8 cellular contexts compared by ENCODE assay signal in the genomic region with DNA sequence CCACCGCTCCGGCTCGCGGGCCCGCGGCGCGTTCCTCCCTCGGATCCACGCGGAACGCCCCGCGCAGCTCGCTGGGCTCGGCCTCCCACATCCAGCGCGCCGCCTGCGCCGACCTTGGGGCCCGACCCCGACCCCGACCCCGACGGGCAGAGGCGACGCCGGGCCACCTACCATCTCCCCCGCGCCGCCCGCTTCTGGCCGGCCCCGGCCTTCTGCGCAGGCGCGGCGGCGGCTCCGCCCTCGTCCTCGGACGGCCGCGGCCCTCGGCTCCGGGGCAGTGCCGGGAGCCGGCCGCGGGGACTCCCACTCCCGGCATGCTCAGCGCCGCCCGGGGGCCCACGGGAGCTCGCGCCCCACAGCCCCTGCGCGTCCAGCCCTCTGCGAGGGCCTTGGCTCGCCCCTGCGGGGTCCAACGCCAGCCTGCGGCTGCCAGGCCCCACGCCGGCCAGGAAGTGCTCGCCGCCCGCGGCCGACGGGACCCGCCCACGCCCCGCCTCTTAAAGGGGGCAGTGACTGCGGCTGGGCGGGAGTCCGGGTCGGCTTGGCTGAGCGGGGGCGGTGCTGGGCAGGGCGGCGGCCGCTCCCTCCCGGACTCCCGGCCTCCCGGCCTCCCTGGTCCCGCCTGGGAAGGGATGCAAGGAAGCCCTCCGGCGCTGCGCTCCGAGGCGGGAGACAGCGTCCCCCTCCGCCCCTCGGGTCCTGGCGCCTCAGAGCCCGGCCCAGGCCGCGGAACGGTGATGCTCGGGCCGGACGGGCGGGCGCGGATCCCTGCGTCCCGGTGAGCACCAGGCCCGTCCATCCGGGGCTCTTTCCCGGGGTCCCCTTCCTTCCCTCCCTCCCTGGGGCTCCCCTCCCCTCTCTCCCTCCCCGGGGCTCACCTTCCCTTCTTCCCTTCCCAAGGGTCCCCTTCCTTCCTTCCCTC. TPM values are rescaled to one million over a fixed set of nuclear protein-coding genes. Genes with fewer than 3 reads are reported as not detected.
DNase-seq lines count a peak whose midpoint lies in the region; ATAC-seq and TF ChIP-seq lines count a peak whose summit lies in the region.

A gene (minus strand): TSS at position 216 of the 922 bp plus-strand sequence. CDS start 42 bp downstream, at position 174.

- DNase-seq in AG10803 (ENCODE audit: low read depth) = peak; percentile 97
- DNase-seq in NCI-H446 treated with DMSO at 0.1 percent for 48 hours (lab: John Stamatoyannopoulos, UW) = peak; percentile 56
- DNase-seq in activated CD4-positive, alpha-beta T cell treated with anti-CD3 and anti-CD28 coated beads for 4 hours = peak; percentile 60 to 69
- DNase-seq in coronary artery (ENCODE audit: low spot score) = peak; percentile 96
- peak; percentile 96 to 99 for DNase-seq in left lung
- DNase-seq in stimulated activated CD4-positive, alpha-beta T cell treated with anti-CD3 and anti-CD28 coated beads, Interleukin-2, amount 100 ng/mL, for 4 hours (ENCODE audit: low read depth) = peak; percentile 41

- ATAC-seq in GM18909 (IDR thresholded peaks at IDR 0.05; ENCODE audit: poor library complexity, unreplicated experiment) = peak; percentile 86
- peak; percentile 67 for ATAC-seq in HG03159 (IDR thresholded peaks at IDR 0.05; ENCODE audit: unreplicated experiment)
- ATAC-seq in left lung = peak; percentile 91

- no peak for TF ChIP-seq CTCF in AG10803 (conservative IDR thresholded peaks at IDR 0.05; ENCODE audit: low read length)
- TF ChIP-seq CTCF in coronary artery (IDR thresholded peaks at IDR 0.05) = no peak
- no peak for TF ChIP-seq CTCF in left lung (IDR thresholded peaks at IDR 0.05)

- H3K4me3 ChIP-seq in AG10803 (ENCODE audit: low read length) = peak within 1 kb of the TSS; percentile 83
- H3K4me3 ChIP-seq in coronary artery = peak within 1 kb of the TSS; percentile 73
- peak within 1 kb of the TSS; percentile 82 to 88 for H3K4me3 ChIP-seq in left lung

- no peaks in the 10 kb centered on the region for H3K27me3 ChIP-seq in left lung

- peak within 1 kb of the TSS; percentile 88 to 91 for H3K27ac ChIP-seq in coronary artery
- peak within 1 kb of the TSS; percentile 81 to 89 for H3K27ac ChIP-seq in left lung

- H3K4me1 ChIP-seq in left lung = peaks cover 26 to 59% of the 10 kb centered on the region in 2 donors

- H3K36me3 ChIP-seq in left lung = peaks cover 4 to 12% of the 10 kb centered on the region in 2 donors

- H3K9me3 ChIP-seq in left lung = no peaks in the 10 kb centered on the region

- intact Hi-C loops in left lung (cut with DNase I) = no loop called here

RNA-seq across cellular contexts. Expression of the gene that starts here (rescaled TPM):
- 10 to 100 TPM; 10.3 to 19.4 TPM for total RNA-seq in left lung

Comparison
In these comparisons a context has a peak if more than half of its experiments do, and no peak if none do; other contexts are left out.
1. Peak in every context shown above with its lines: DNase-seq, ATAC-seq, H3K4me3 ChIP-seq and H3K27ac ChIP-seq.
2. DNase-seq: peak in every context shown above with its lines; median percentile 98 in left lung; 97 in AG10803; 96 in coronary artery; 64 in activated CD4-positive, alpha-beta T cell treated with anti-CD3 and anti-CD28 coated beads for 4 hours; 56 in NCI-H446 treated with DMSO at 0.1 percent for 48 hours; 41 in stimulated activated CD4-positive, alpha-beta T cell treated with anti-CD3 and anti-CD28 coated beads, Interleukin-2, amount 100 ng/mL, for 4 hours.